In genomic region chr3:14410501-14411165, GRCh38 we compare ENCODE assay signal across 8 cellular contexts. TPM values are rescaled to one million over a fixed set of nuclear protein-coding genes. Genes with fewer than 3 reads are reported as not detected.
DNase-seq lines count a peak whose midpoint lies in the region; ATAC-seq and TF ChIP-seq lines count a peak whose summit lies in the region.

No MANE protein-coding gene starts in this region.

- H3K4me3 ChIP-seq in mucosa of descending colon: no peak overlapping the region

- no peaks in the 10 kb centered on the region for H3K9me3 ChIP-seq in mucosa of descending colon

- intact Hi-C loops in mucosa of descending colon (cut with DNase I, micrococcal nuclease): no loop called here

- TF ChIP-seq CTCF in mucosa of descending colon (IDR thresholded peaks at IDR 0.05): no peak

- ATAC-seq in activated CD4-positive, CD25-positive, alpha-beta regulatory T cell treated with anti-CD3 and anti-CD28 coated beads, Interleukin-2, amount 50 U/mL, for 24 hours: peak; percentile 93 to 94
- peak; percentile 69 for ATAC-seq in mucosa of descending colon

- H3K36me3 ChIP-seq in mucosa of descending colon (ENCODE audit: low read depth): no peaks in the 10 kb centered on the region

- peaks cover 2% of the 10 kb centered on the region for H3K4me1 ChIP-seq in mucosa of descending colon (ENCODE audit: low read depth)

- no peak for DNase-seq in activated CD4-positive, CD25-positive, alpha-beta regulatory T cell treated with anti-CD3 and anti-CD28 coated beads, Interleukin-2, amount 50 U/mL, for 72 hours
- DNase-seq in NCI-H460 (ENCODE audit: extremely low read depth, low read depth) (peak; percentile 98), astrocyte of the hippocampus (ENCODE audit: low read depth, low spot score) (peak; percentile 76), mucosa of descending colon (no peak), NCI-H1436 treated with DMSO at 0.1 percent for 48 hours (lab: John Stamatoyannopoulos, UW) (no peak), NCI-H2227 (lab: John Stamatoyannopoulos, UW; ENCODE audit: unreplicated experiment) (no peak), germinal center (ENCODE audit: low spot score) (no peak)

RNA-seq across cellular contexts. Expression of gene SLC6A6, which starts 8.2 kb away (rescaled TPM):
- total RNA-seq in NCI-H460 (2014; rRNA removed; shearing (Covaris generic)): 117 and 123 TPM in 2 replicates
- 146 and 184 TPM in 2 replicates for polyA plus RNA-seq in NCI-H460 (2014; cell fraction: nucleus; rRNA removed)
- total RNA-seq in mucosa of descending colon: 10 to 100 TPM in 2 of 3 donors, 1 to 10 TPM in 1; 4.4 to 11.2 (median 10.5) TPM

Comparison
In these comparisons a context has a peak if more than half of its experiments do, and no peak if none do; other contexts are left out.
1. DNase-seq: peak in NCI-H460 (single experiment) and astrocyte of the hippocampus (single experiment); none in activated CD4-positive, CD25-positive, alpha-beta regulatory T cell treated with anti-CD3 and anti-CD28 coated beads, Interleukin-2, amount 50 U/mL, for 72 hours (single experiment), mucosa of descending colon (0 of 3), NCI-H1436 treated with DMSO at 0.1 percent for 48 hours (single experiment), NCI-H2227 (single experiment) and germinal center (single experiment).